In the genomic region with DNA sequence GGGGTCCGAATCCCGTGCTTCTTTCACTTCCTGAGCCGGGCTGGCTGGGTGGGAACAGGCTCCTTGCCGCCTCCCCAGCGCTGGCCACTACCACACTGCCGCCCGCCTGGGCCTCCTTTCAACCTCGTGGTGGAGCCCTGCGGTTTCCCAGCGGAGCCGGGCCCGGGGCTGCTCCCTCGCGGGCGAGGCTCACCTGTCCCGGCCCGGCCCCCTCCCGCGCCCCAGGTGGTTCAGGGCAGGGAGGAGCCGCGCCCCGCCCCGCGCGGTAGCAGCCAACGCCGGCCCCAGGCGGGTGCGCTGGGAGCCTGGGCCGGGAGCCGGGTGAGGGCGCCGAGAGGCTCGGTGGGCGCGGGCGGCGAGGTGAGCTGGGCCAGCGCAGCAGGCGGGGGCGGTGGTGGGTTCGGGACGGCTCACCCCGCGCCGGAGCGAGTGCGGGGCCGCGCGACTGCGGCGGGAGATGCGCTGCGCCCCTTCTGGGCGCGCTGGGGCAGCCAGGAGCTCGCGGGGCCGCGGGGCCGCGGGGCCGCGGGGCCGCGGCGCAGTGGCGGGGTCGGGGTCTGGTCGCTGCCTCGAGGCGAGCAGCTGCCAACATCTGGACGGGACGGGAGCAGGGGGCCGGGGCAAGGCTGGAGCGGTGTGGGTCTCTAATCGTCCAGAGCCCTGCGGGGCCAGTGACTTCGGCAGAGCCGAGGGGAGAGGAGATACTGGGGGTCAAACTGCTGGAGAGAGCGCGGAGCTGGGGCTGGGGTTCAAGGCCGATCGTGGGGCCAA, we compare ENCODE assay signal across 9 cellular contexts. TPM values are rescaled to one million over a fixed set of nuclear protein-coding genes. Genes with fewer than 3 reads are reported as not detected.
A peak's percentile ranks its signal among the peaks of the same experiment; 100 is the strongest.
DNase-seq lines count a peak whose midpoint lies in the region; ATAC-seq and TF ChIP-seq lines count a peak whose summit lies in the region.
"Had no signal": no experiment of that assay in that cellular context is flagged by ENCODE, and none has a peak within 500 bp of the region (broad histone marks: within the 10 kb centered on the region; RNA-seq: fewer than 3 reads in every experiment).

A gene with protein sequence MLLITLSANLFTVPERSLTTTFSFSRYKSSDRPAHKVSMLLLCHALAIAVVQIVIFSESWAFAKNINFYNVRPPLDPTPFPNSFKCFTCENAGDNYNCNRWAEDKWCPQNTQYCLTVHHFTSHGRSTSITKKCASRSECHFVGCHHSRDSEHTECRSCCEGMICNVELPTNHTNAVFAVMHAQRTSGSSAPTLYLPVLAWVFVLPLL (plus strand): TSS at position 258 of the 771 bp plus-strand sequence. CDS start 92,250 bp downstream, outside the sequence.

- intact Hi-C loops in activated CD4-positive, alpha-beta T cell treated with anti-CD3 and anti-CD28 coated beads for 36 hours (cut with DNase I, micrococcal nuclease): no loop called here
- intact Hi-C loops in breast epithelium (cut with DNase I; ENCODE audit: low total_unique reads): no loop called here
- intact Hi-C loops in naive thymus-derived CD4-positive, alpha-beta T cell (cut with micrococcal nuclease): no loop called here
- intact Hi-C loops in activated T-helper 2 cell treated with anti-CD3 and anti-CD28 coated beads, Interferon-gamma antibody, Interleukin-2, Interleukin-4, amounts not matched to agents 10 μg/mL and 5 μg/mL and 100 μg/mL, durations not matched to agents 14 hours and 24 hours and 36 hours (cut with micrococcal nuclease): no loop called here

- H3K27me3 Mint-ChIP-seq in activated CD4-positive, alpha-beta T cell treated with anti-CD3 and anti-CD28 coated beads for 36 hours: peaks cover 45% of the 10 kb centered on the region
- H3K27me3 Mint-ChIP-seq in naive thymus-derived CD4-positive, alpha-beta T cell: peaks cover 49 to 69% (median 64%) of the 10 kb centered on the region in 5 donors
- H3K27me3 Mint-ChIP-seq in activated T-helper 2 cell treated with anti-CD3 and anti-CD28 coated beads, Interferon-gamma antibody, Interleukin-2, Interleukin-4, amounts not matched to agents 10 μg/mL and 5 μg/mL and 100 μg/mL, durations not matched to agents 14 hours and 24 hours and 36 hours (ENCODE audit: low read depth): peaks cover 66% of the 10 kb centered on the region

- no peak for TF ChIP-seq CTCF in breast epithelium (IDR thresholded peaks at IDR 0.05)

- H3K4me1 Mint-ChIP-seq in activated CD4-positive, alpha-beta T cell treated with anti-CD3 and anti-CD28 coated beads for 36 hours: no peaks in the 10 kb centered on the region
- H3K4me1 Mint-ChIP-seq in naive thymus-derived CD4-positive, alpha-beta T cell: peaks cover 0 to 10% (median 0%) of the 10 kb centered on the region in 7 donors
- no peaks in the 10 kb centered on the region for H3K4me1 Mint-ChIP-seq in activated T-helper 2 cell treated with anti-CD3 and anti-CD28 coated beads, Interferon-gamma antibody, Interleukin-2, Interleukin-4, amounts not matched to agents 10 μg/mL and 5 μg/mL and 100 μg/mL, durations not matched to agents 14 hours and 24 hours and 36 hours (ENCODE audit: low read depth)

- no peaks in the 10 kb centered on the region for H3K27me3 ChIP-seq in breast epithelium
- peaks cover 0 to 5% of the 10 kb centered on the region in 2 donors for H3K27me3 ChIP-seq in naive thymus-derived CD4-positive, alpha-beta T cell (ENCODE audit: control insufficient read depth in 2 of 2, insufficient read depth in 2 of 2, low read length in 2 of 2)

- H3K27ac ChIP-seq in breast epithelium: peak within 1 kb of the TSS; percentile 54 to 61
- H3K27ac ChIP-seq in naive thymus-derived CD4-positive, alpha-beta T cell (ENCODE audit: low read depth, low read length): no peak within 1 kb of the TSS

- H3K4me3 ChIP-seq in breast epithelium: peak within 1 kb of the TSS; percentile 6 to 80 (median 57)
- H3K4me3 ChIP-seq in naive thymus-derived CD4-positive, alpha-beta T cell (ENCODE audit: low read length): no peak within 1 kb of the TSS

- H3K36me3 ChIP-seq in breast epithelium: no peaks in the 10 kb centered on the region
- H3K36me3 ChIP-seq in naive thymus-derived CD4-positive, alpha-beta T cell (ENCODE audit: control insufficient read depth in 2 of 3, insufficient read depth in 3 of 3, low read length in 3 of 3): no peaks in the 10 kb centered on the region

- H3K9me3 Mint-ChIP-seq in activated CD4-positive, alpha-beta T cell treated with anti-CD3 and anti-CD28 coated beads for 36 hours (ENCODE audit: low read depth): no peaks in the 10 kb centered on the region
- peaks cover 0 to 5% (median 0%) of the 10 kb centered on the region in 11 donors for H3K9me3 Mint-ChIP-seq in naive thymus-derived CD4-positive, alpha-beta T cell
- H3K9me3 Mint-ChIP-seq in activated T-helper 2 cell treated with anti-CD3 and anti-CD28 coated beads, Interferon-gamma antibody, Interleukin-2, Interleukin-4, amounts not matched to agents 10 μg/mL and 5 μg/mL and 100 μg/mL, durations not matched to agents 14 hours and 24 hours and 36 hours: no peaks in the 10 kb centered on the region

- no peaks in the 10 kb centered on the region for H3K9me3 ChIP-seq in breast epithelium
- H3K9me3 ChIP-seq in naive thymus-derived CD4-positive, alpha-beta T cell (ENCODE audit: control insufficient read depth in 2 of 3, low read length in 3 of 3): no peaks in the 10 kb centered on the region

- peak; percentile 42 for ATAC-seq in activated CD4-positive, alpha-beta T cell treated with anti-CD3 and anti-CD28 coated beads for 36 hours
- ATAC-seq in naive thymus-derived CD4-positive, alpha-beta T cell: peak; percentile 56

- no peaks in the 10 kb centered on the region for H3K36me3 Mint-ChIP-seq in activated CD4-positive, alpha-beta T cell treated with anti-CD3 and anti-CD28 coated beads for 36 hours (ENCODE audit: low read depth)
- no peaks in the 10 kb centered on the region for H3K36me3 Mint-ChIP-seq in naive thymus-derived CD4-positive, alpha-beta T cell
- no peaks in the 10 kb centered on the region for H3K36me3 Mint-ChIP-seq in activated T-helper 2 cell treated with anti-CD3 and anti-CD28 coated beads, Interferon-gamma antibody, Interleukin-2, Interleukin-4, amounts not matched to agents 10 μg/mL and 5 μg/mL and 100 μg/mL, durations not matched to agents 14 hours and 24 hours and 36 hours (ENCODE audit: low read depth)

- CTCF ChIA-PET in activated CD4-positive, alpha-beta T cell treated with anti-CD3 and anti-CD28 coated beads for 36 hours (lab: Charles Lee): interaction anchor here (1.0 to 1.5 kb wide), 5 partner anchors 21 to 270 kb away, joined by 3 to 5 read pairs (median 4); no protein-coding TSS in a partner anchor
- CTCF ChIA-PET in naive thymus-derived CD4-positive, alpha-beta T cell (lab: Charles Lee): no interaction called here

- H3K27ac Mint-ChIP-seq in activated CD4-positive, alpha-beta T cell treated with anti-CD3 and anti-CD28 coated beads for 36 hours: no peak within 1 kb of the TSS
- H3K27ac Mint-ChIP-seq in naive thymus-derived CD4-positive, alpha-beta T cell: no peak within 1 kb of the TSS
- no peak within 1 kb of the TSS for H3K27ac Mint-ChIP-seq in activated T-helper 2 cell treated with anti-CD3 and anti-CD28 coated beads, Interferon-gamma antibody, Interleukin-2, Interleukin-4, amounts not matched to agents 10 μg/mL and 5 μg/mL and 100 μg/mL, durations not matched to agents 14 hours and 24 hours and 36 hours

- DNase-seq in activated CD4-positive, alpha-beta T cell treated with anti-CD3 and anti-CD28 coated beads for 36 hours: peak; percentile 16
- no peak for DNase-seq in activated CD4-positive, alpha-beta T cell treated with anti-CD3 and anti-CD28 coated beads for 48 hours
- DNase-seq in H4 (ENCODE audit: low spot score) (no peak), M059J (ENCODE audit: low read depth) (peak; percentile 40), breast epithelium (ENCODE audit: low spot score in 2 of 2) (peak; percentile 34 to 64)
- no peak for DNase-seq in naive thymus-derived CD4-positive, alpha-beta T cell
- DNase-seq in stimulated activated CD4-positive, alpha-beta T cell treated with anti-CD3 and anti-CD28 coated beads, Interleukin-2, amount 100 ng/mL, for 24 hours: no peak
- DNase-seq in activated T-helper 2 cell treated with anti-CD3 and anti-CD28 coated beads, Interferon-gamma antibody, Interleukin-2, Interleukin-4, amounts not matched to agents 10 μg/mL and 5 μg/mL and 100 μg/mL, durations not matched to agents 14 hours and 24 hours and 36 hours (ENCODE audit: low spot score): no peak

- no peak for TF ChIP-seq POLR2A in breast epithelium (IDR thresholded peaks at IDR 0.05)

- no peaks in the 10 kb centered on the region for H3K4me1 ChIP-seq in breast epithelium
- H3K4me1 ChIP-seq in naive thymus-derived CD4-positive, alpha-beta T cell (ENCODE audit: control insufficient read depth in 2 of 2, insufficient read depth in 2 of 2, low read length in 2 of 2): no peaks in the 10 kb centered on the region

- no peak within 1 kb of the TSS for H3K4me3 Mint-ChIP-seq in activated CD4-positive, alpha-beta T cell treated with anti-CD3 and anti-CD28 coated beads for 36 hours
- peak within 1 kb of the TSS in 7 of 10 donors; percentile 9 to 71 (median 55) for H3K4me3 Mint-ChIP-seq in naive thymus-derived CD4-positive, alpha-beta T cell
- no peak within 1 kb of the TSS for H3K4me3 Mint-ChIP-seq in activated T-helper 2 cell treated with anti-CD3 and anti-CD28 coated beads, Interferon-gamma antibody, Interleukin-2, Interleukin-4, amounts not matched to agents 10 μg/mL and 5 μg/mL and 100 μg/mL, durations not matched to agents 14 hours and 24 hours and 36 hours (ENCODE audit: low read depth)

- POLR2A ChIA-PET in activated CD4-positive, alpha-beta T cell treated with anti-CD3 and anti-CD28 coated beads for 36 hours (lab: Charles Lee): no interaction called here
- POLR2A ChIA-PET in naive thymus-derived CD4-positive, alpha-beta T cell (lab: Charles Lee): no interaction called here

RNA-seq across cellular contexts. Expression of the gene that starts here (rescaled TPM):
- not detected for total RNA-seq in activated CD4-positive, alpha-beta T cell treated with anti-CD3 and anti-CD28 coated beads for 36 hours
- total RNA-seq in H4 (2014; rRNA removed; shearing (Covaris generic)): 112 and 133 TPM in 2 replicates
- total RNA-seq in M059J (2014; rRNA removed; shearing (Covaris generic)): 27.0 and 28.8 TPM in 2 replicates
- 10 to 100 TPM in 2 of 3 donors, under 1 TPM in 1; 0.32 to 41.4 (median 21.0) TPM for total RNA-seq in breast epithelium
- 1 to 10 TPM in 1 of 5 experiments, under 1 TPM in 1, not detected in 3; 0.37 to 1.7 TPM for total RNA-seq in naive thymus-derived CD4-positive, alpha-beta T cell
- not detected for polyA plus RNA-seq in naive thymus-derived CD4-positive, alpha-beta T cell
- not detected in 2 replicates for total RNA-seq in activated T-helper 2 cell treated with anti-CD3 and anti-CD28 coated beads, Interferon-gamma antibody, Interleukin-2, Interleukin-4, amounts not matched to agents 10 μg/mL and 5 μg/mL and 100 μg/mL, durations not matched to agents 14 hours and 24 hours and 36 hours
- total RNA-seq: dermis microvascular lymphatic vessel endothelial cell had no signal

Comparison
In these comparisons a context has a peak if more than half of its experiments do, and no peak if none do; other contexts are left out.
1. Peak in DNase-seq and ATAC-seq in activated CD4-positive, alpha-beta T cell treated with anti-CD3 and anti-CD28 coated beads for 36 hours; RNA of the gene not detected or under 1 TPM.
2. DNase-seq: peak in M059J (single experiment) and breast epithelium (2 of 2); none in activated CD4-positive, alpha-beta T cell treated with anti-CD3 and anti-CD28 coated beads for 48 hours (single experiment), H4 (single experiment), naive thymus-derived CD4-positive, alpha-beta T cell (0 of 9), stimulated activated CD4-positive, alpha-beta T cell treated with anti-CD3 and anti-CD28 coated beads, Interleukin-2, amount 100 ng/mL, for 24 hours (0 of 2) and activated T-helper 2 cell treated with anti-CD3 and anti-CD28 coated beads, Interferon-gamma antibody, Interleukin-2, Interleukin-4, amounts not matched to agents 10 μg/mL and 5 μg/mL and 100 μg/mL, durations not matched to agents 14 hours and 24 hours and 36 hours (single experiment).
3. H3K4me3 Mint-ChIP-seq: peak in naive thymus-derived CD4-positive, alpha-beta T cell (7 of 10); none in activated CD4-positive, alpha-beta T cell treated with anti-CD3 and anti-CD28 coated beads for 36 hours (single experiment) and activated T-helper 2 cell treated with anti-CD3 and anti-CD28 coated beads, Interferon-gamma antibody, Interleukin-2, Interleukin-4, amounts not matched to agents 10 μg/mL and 5 μg/mL and 100 μg/mL, durations not matched to agents 14 hours and 24 hours and 36 hours (single experiment).